Comparison of ENCODE assay signal across 1 cellular context in the genomic region with DNA sequence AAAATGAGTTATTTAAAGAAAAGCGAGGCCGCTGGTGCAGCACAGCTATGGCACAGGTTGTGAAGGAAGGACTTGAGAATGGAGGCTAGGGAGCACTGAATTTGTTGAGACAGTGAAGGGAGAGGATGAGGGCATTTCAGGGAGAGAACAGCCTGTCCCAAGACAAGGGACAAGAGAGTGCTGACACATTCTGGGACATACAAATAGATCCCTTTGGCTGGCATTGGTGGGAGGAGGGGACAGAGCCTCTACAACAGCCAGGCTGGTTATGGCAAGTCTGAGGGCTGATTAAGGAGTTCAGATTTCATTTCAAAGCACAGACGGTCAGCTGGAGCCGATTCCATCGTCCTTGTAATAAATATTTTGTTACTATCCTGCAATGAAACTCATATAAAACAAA.
TF ChIP-seq lines count a peak whose summit lies in the region.

No MANE protein-coding gene starts in this region.

TF ChIP-seq in GM23338, 12 proteins besides CTCF, POLR2A, EP300 and RAD21 (continued from another document):
- TF ChIP-seq, protein P1, sequence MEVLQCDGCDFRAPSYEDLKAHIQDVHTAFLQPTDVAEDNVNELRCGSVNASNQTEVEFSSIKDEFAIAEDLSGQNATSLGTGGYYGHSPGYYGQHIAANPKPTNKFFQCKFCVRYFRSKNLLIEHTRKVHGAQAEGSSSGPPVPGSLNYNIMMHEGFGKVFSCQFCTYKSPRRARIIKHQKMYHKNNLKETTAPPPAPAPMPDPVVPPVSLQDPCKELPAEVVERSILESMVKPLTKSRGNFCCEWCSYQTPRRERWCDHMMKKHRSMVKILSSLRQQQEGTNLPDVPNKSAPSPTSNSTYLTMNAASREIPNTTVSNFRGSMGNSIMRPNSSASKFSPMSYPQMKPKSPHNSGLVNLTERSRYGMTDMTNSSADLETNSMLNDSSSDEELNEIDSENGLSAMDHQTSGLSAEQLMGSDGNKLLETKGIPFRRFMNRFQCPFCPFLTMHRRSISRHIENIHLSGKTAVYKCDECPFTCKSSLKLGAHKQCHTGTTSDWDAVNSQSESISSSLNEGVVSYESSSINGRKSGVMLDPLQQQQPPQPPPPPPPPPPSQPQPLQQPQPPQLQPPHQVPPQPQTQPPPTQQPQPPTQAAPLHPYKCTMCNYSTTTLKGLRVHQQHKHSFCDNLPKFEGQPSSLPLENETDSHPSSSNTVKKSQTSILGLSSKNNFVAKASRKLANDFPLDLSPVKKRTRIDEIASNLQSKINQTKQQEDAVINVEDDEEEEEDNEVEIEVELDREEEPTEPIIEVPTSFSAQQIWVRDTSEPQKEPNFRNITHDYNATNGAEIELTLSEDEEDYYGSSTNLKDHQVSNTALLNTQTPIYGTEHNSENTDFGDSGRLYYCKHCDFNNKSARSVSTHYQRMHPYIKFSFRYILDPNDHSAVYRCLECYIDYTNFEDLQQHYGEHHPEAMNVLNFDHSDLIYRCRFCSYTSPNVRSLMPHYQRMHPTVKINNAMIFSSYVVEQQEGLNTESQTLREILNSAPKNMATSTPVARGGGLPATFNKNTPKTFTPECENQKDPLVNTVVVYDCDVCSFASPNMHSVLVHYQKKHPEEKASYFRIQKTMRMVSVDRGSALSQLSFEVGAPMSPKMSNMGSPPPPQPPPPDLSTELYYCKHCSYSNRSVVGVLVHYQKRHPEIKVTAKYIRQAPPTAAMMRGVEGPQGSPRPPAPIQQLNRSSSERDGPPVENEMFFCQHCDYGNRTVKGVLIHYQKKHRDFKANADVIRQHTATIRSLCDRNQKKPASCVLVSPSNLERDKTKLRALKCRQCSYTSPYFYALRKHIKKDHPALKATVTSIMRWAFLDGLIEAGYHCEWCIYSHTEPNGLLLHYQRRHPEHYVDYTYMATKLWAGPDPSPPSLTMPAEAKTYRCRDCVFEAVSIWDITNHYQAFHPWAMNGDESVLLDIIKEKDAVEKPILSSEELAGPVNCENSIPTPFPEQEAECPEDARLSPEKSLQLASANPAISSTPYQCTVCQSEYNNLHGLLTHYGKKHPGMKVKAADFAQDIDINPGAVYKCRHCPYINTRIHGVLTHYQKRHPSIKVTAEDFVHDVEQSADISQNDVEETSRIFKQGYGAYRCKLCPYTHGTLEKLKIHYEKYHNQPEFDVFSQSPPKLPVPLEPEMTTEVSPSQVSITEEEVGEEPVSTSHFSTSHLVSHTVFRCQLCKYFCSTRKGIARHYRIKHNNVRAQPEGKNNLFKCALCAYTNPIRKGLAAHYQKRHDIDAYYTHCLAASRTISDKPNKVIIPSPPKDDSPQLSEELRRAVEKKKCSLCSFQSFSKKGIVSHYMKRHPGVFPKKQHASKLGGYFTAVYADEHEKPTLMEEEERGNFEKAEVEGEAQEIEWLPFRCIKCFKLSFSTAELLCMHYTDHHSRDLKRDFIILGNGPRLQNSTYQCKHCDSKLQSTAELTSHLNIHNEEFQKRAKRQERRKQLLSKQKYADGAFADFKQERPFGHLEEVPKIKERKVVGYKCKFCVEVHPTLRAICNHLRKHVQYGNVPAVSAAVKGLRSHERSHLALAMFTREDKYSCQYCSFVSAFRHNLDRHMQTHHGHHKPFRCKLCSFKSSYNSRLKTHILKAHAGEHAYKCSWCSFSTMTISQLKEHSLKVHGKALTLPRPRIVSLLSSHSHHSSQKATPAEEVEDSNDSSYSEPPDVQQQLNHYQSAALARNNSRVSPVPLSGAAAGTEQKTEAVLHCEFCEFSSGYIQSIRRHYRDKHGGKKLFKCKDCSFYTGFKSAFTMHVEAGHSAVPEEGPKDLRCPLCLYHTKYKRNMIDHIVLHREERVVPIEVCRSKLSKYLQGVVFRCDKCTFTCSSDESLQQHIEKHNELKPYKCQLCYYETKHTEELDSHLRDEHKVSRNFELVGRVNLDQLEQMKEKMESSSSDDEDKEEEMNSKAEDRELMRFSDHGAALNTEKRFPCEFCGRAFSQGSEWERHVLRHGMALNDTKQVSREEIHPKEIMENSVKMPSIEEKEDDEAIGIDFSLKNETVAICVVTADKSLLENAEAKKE (CRISPR knock-in tag; IDR thresholded peaks at IDR 0.05) = no peak
- TF ChIP-seq, protein P2, sequence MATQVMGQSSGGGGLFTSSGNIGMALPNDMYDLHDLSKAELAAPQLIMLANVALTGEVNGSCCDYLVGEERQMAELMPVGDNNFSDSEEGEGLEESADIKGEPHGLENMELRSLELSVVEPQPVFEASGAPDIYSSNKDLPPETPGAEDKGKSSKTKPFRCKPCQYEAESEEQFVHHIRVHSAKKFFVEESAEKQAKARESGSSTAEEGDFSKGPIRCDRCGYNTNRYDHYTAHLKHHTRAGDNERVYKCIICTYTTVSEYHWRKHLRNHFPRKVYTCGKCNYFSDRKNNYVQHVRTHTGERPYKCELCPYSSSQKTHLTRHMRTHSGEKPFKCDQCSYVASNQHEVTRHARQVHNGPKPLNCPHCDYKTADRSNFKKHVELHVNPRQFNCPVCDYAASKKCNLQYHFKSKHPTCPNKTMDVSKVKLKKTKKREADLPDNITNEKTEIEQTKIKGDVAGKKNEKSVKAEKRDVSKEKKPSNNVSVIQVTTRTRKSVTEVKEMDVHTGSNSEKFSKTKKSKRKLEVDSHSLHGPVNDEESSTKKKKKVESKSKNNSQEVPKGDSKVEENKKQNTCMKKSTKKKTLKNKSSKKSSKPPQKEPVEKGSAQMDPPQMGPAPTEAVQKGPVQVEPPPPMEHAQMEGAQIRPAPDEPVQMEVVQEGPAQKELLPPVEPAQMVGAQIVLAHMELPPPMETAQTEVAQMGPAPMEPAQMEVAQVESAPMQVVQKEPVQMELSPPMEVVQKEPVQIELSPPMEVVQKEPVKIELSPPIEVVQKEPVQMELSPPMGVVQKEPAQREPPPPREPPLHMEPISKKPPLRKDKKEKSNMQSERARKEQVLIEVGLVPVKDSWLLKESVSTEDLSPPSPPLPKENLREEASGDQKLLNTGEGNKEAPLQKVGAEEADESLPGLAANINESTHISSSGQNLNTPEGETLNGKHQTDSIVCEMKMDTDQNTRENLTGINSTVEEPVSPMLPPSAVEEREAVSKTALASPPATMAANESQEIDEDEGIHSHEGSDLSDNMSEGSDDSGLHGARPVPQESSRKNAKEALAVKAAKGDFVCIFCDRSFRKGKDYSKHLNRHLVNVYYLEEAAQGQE (IDR thresholded peaks at IDR 0.05; ENCODE audit: unreplicated experiment) = no peak
- TF ChIP-seq, protein P3, sequence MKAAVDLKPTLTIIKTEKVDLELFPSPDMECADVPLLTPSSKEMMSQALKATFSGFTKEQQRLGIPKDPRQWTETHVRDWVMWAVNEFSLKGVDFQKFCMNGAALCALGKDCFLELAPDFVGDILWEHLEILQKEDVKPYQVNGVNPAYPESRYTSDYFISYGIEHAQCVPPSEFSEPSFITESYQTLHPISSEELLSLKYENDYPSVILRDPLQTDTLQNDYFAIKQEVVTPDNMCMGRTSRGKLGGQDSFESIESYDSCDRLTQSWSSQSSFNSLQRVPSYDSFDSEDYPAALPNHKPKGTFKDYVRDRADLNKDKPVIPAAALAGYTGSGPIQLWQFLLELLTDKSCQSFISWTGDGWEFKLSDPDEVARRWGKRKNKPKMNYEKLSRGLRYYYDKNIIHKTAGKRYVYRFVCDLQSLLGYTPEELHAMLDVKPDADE (IDR thresholded peaks at IDR 0.05) = no peak
- no peak for TF ChIP-seq EZH2 (IDR thresholded peaks at IDR 0.05; ENCODE audit: low read depth, unreplicated experiment)
